ENCODE assay signal across 14 cellular contexts in the genomic region with DNA sequence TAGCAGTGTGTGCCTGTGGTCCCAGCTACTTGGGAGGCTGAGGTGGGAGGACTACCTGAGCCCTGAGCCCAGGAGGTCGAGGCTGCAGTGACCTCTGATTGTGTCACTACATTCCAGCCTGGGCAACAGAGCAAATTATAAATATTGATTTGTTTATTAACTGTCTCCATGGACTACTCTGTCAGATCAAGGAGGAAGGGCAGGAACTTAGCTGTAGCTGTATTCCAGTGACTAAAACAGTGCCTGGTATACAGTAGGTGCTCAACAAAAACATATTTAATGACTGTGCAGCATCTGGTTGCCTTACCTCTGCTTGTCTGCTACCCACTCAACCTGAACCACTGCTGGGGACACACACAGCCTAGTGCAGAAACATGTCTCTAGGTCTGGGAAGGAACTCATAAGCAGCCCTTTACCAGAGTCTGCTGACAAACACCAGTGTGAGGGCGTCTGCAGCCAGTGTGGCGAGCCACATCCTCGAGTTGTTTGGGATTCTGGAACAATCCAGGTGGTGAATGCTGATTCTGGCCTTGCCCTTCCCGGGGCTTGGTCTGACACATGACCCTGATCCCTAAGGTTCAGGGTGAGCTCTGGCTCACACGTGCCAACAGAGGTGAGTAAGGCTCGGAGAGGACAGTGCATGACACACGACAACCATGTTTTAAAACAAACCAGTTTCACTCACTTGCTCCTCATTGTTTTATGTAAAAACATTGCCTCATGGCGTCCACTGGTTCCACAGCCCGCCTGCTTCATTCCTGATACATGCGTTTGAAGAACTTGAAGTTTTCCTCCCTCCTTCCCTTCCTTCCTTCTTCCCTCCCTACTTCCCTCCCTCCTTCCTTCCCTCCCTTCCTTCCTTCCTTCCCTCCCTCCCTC.
A peak's percentile ranks its signal among the peaks of the same experiment; 100 is the strongest.
DNase-seq lines count a peak whose midpoint lies in the region; ATAC-seq and TF ChIP-seq lines count a peak whose summit lies in the region.
"Had no signal": no experiment of that assay in that cellular context is flagged by ENCODE, and none has a peak within 500 bp of the region (broad histone marks: within the 10 kb centered on the region; RNA-seq: fewer than 3 reads in every experiment).

No MANE protein-coding gene starts in this region.

- no peaks in the 10 kb centered on the region for H3K9me3 Mint-ChIP-seq in T-helper 1 cell treated with Interleukin-12 subunit alpha and Interleukin-12 subunit beta and Interleukin-4 antibody, amounts not matched to agents 30 μg/mL and 1 μg/mL, for 36 hours

- H3K18ac ChIP-seq in trophoblast cell (ENCODE audit: low read length), result peak overlapping the region; percentile 46

- no peaks in the 10 kb centered on the region for H3K79me2 ChIP-seq in trophoblast cell (ENCODE audit: control insufficient read depth, insufficient read depth, low read length, poor library complexity)

- H3K36me3 Mint-ChIP-seq in T-helper 1 cell treated with Interleukin-12 subunit alpha and Interleukin-12 subunit beta and Interleukin-4 antibody, amounts not matched to agents 30 μg/mL and 1 μg/mL, for 36 hours (ENCODE audit: low read depth), result no peaks in the 10 kb centered on the region

- peak overlapping the region; percentile 68 for H2BK12ac ChIP-seq in trophoblast cell (ENCODE audit: low read length)

- H3K23ac ChIP-seq in trophoblast cell (ENCODE audit: low read length), result no peak overlapping the region

- H3K4me1 Mint-ChIP-seq in T-helper 1 cell treated with Interleukin-12 subunit alpha and Interleukin-12 subunit beta and Interleukin-4 antibody, amounts not matched to agents 30 μg/mL and 1 μg/mL, for 36 hours (ENCODE audit: low read depth), result peaks cover 36% of the 10 kb centered on the region

- intact Hi-C loops in posterior cingulate gyrus (cut with DNase I), result loop anchor here (10.0 kb wide), 1 partner anchor 63 kb away; no protein-coding TSS in a partner anchor

- peak overlapping the region; percentile 46 for H4K8ac ChIP-seq in trophoblast cell (ENCODE audit: low read depth, low read length)

- no peak overlapping the region for H2BK5ac ChIP-seq in trophoblast cell (ENCODE audit: low read depth, low read length, poor library complexity)

- H3K4me2 ChIP-seq in trophoblast cell (ENCODE audit: low read length), result no peak overlapping the region

- no peak overlapping the region for H3K4me3 ChIP-seq in RWPE2 (ENCODE audit: severe bottlenecking)
- H3K4me3 ChIP-seq in iPS-18a (ENCODE audit: low read length), result no peak overlapping the region
- H3K4me3 ChIP-seq in trophoblast cell (ENCODE audit: low read depth, low read length), result no peak overlapping the region
- H3K4me3 ChIP-seq: Peyer's patch had no signal

- H3K36me3 ChIP-seq in RWPE2 (ENCODE audit: low read depth), result no peaks in the 10 kb centered on the region
- H3K36me3 ChIP-seq in iPS-18a (ENCODE audit: control insufficient read depth, low read depth, low read length), result no peaks in the 10 kb centered on the region
- H3K36me3 ChIP-seq in trophoblast cell (ENCODE audit: control insufficient read depth in 1 of 2, insufficient read depth in 2 of 2, low read length in 2 of 2), result no peaks in the 10 kb centered on the region
- H3K36me3 ChIP-seq: Peyer's patch had no signal

- H3K14ac ChIP-seq in trophoblast cell (ENCODE audit: low read length), result peak overlapping the region; percentile 55

- no peak for TF ChIP-seq CTCF in RWPE2 (IDR thresholded peaks at IDR 0.05; ENCODE audit: poor library complexity, severe bottlenecking)

- H4K12ac ChIP-seq in trophoblast cell (ENCODE audit: low read depth, low read length), result no peak overlapping the region

- no CpG with 5 or more reads among the region's 11 CpGs for WGBS in trophoblast cell (ENCODE audit: extremely low coverage, insufficient coverage, insufficient read length)

- H3K9ac ChIP-seq in iPS-18a (ENCODE audit: low read length), result no peak overlapping the region
- H3K9ac ChIP-seq in trophoblast cell (ENCODE audit: low read length), result no peak overlapping the region

- no peak overlapping the region for H3K4ac ChIP-seq in trophoblast cell (ENCODE audit: low read depth, low read length)

- no peaks in the 10 kb centered on the region for H3K9me3 ChIP-seq in RWPE2 (ENCODE audit: severe bottlenecking)
- no peaks in the 10 kb centered on the region for H3K9me3 ChIP-seq in iPS-18a (ENCODE audit: control insufficient read depth, low read depth, low read length)
- no peaks in the 10 kb centered on the region for H3K9me3 ChIP-seq in trophoblast cell (ENCODE audit: insufficient read depth, low read depth, low read length)
- H3K9me3 ChIP-seq: Peyer's patch had no signal

- H3K27ac Mint-ChIP-seq in T-helper 1 cell treated with Interleukin-12 subunit alpha and Interleukin-12 subunit beta and Interleukin-4 antibody, amounts not matched to agents 30 μg/mL and 1 μg/mL, for 36 hours, result peak overlapping the region; percentile 49

- H3K27me3 Mint-ChIP-seq in T-helper 1 cell treated with Interleukin-12 subunit alpha and Interleukin-12 subunit beta and Interleukin-4 antibody, amounts not matched to agents 30 μg/mL and 1 μg/mL, for 36 hours (ENCODE audit: low read depth), result no peaks in the 10 kb centered on the region

- H3K4me3 Mint-ChIP-seq in T-helper 1 cell treated with Interleukin-12 subunit alpha and Interleukin-12 subunit beta and Interleukin-4 antibody, amounts not matched to agents 30 μg/mL and 1 μg/mL, for 36 hours, result no peak overlapping the region

- H3K27ac ChIP-seq in RWPE2 (ENCODE audit: poor library complexity, severe bottlenecking) (no peak overlapping the region), iPS-18a (ENCODE audit: low read length) (peak overlapping the region; percentile 39), trophoblast cell (ENCODE audit: low read depth, low read length) (no peak overlapping the region)
- H3K27ac ChIP-seq: Peyer's patch had no signal

- H2AFZ ChIP-seq in trophoblast cell (ENCODE audit: insufficient read depth, low read length, poor library complexity), result no peak overlapping the region

- peaks cover 12% of the 10 kb centered on the region for H3K79me1 ChIP-seq in trophoblast cell (ENCODE audit: low read length)

- H2BK120ac ChIP-seq in trophoblast cell (ENCODE audit: insufficient read depth, low read length, poor library complexity), result peak overlapping the region; percentile 61

- H3K4me1 ChIP-seq in RWPE2 (ENCODE audit: insufficient read depth, poor library complexity, severe bottlenecking) (no peaks in the 10 kb centered on the region), iPS-18a (ENCODE audit: control insufficient read depth, low read depth, low read length) (peaks cover 31% of the 10 kb centered on the region), trophoblast cell (ENCODE audit: control insufficient read depth in 1 of 2, insufficient read depth in 2 of 2, low read length in 2 of 2) (peaks cover 18 to 20% of the 10 kb centered on the region in 2 experiments)

- peak overlapping the region; percentile 77 for H2AK5ac ChIP-seq in trophoblast cell (ENCODE audit: low read length)

- H3K27me3 ChIP-seq in RWPE2 (ENCODE audit: insufficient read depth, poor library complexity, severe bottlenecking) (no peaks in the 10 kb centered on the region), iPS-18a (ENCODE audit: control insufficient read depth, insufficient read depth, low read length) (no peaks in the 10 kb centered on the region), trophoblast cell (ENCODE audit: insufficient read depth, low read length) (no peaks in the 10 kb centered on the region)
- H3K27me3 ChIP-seq: Peyer's patch had no signal

- ATAC-seq in RWPE2 (ENCODE audit: low read depth) (peak; percentile 7; the same call in 2 of the 3 replicates), GM19463 (IDR thresholded peaks at IDR 0.05; ENCODE audit: unreplicated experiment) (no peak)
- ATAC-seq: HCT116 had no signal

- DNase-seq in T-helper 1 cell (no peak), RWPE2 (ENCODE audit: low spot score) (no peak), trophoblast cell (peak; percentile 40 to 62), posterior cingulate gyrus (no peak), DMS 273 treated with DMSO at 0.1 percent for 48 hours (lab: John Stamatoyannopoulos, UW) (no peak)
- DNase-seq: activated CD4-positive, CD25-positive, alpha-beta regulatory T cell; NCI-H1694 treated with DMSO at 0.1 percent for 48 hours; NCI-H526; Peyer's patch; substantia nigra had no signal

- peak overlapping the region; percentile 74 for H4K91ac ChIP-seq in trophoblast cell (ENCODE audit: low read depth, low read length)

Comparison
In these comparisons a context has a peak if more than half of its experiments do, and no peak if none do; other contexts are left out.
1. DNase-seq: peak in trophoblast cell (2 of 2); none in T-helper 1 cell (0 of 5), RWPE2 (single experiment), posterior cingulate gyrus (0 of 10) and DMS 273 treated with DMSO at 0.1 percent for 48 hours (single experiment).